Comparison of ENCODE assay signal across 15 cellular contexts in the genomic region with DNA sequence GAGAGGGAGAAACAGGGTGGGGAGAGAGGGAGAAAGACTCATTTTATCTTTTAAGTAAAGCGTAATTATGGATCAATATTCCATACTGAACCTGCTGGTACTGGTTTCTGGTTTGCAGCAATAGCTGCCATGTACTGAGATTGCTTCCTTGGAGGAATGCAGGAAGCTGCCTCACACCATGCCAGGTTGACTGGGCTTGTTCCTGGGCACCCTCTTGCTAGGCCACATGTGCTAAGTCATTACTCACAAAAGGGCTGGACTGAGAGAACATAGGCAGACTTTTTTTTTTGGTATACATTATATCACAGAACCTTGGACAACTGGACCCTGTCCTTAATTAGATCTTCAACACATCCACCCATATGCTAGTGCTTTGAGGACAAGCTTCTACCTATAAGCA.
A peak's percentile ranks its signal among the peaks of the same experiment; 100 is the strongest.
DNase-seq lines count a peak whose midpoint lies in the region; ATAC-seq, FAIRE-seq and TF ChIP-seq lines count a peak whose summit lies in the region.
"Had no signal": no experiment of that assay in that cellular context is flagged by ENCODE, and none has a peak within 500 bp of the region (broad histone marks: within the 10 kb centered on the region; RNA-seq: fewer than 3 reads in every experiment).

No MANE protein-coding gene starts in this region.

- peak; percentile 40 to 69 for DNase-seq in foreskin keratinocyte
- no peak for DNase-seq in NK-92 treated with Interleukin-12 subunit alpha and Interleukin-12 subunit beta, amount 100 ng/mL, for 24 hours (lab: John Stamatoyannopoulos, UW)
- no peak for DNase-seq in NCI-H524 treated with DMSO at 0.1 percent for 48 hours (lab: John Stamatoyannopoulos, UW)
- no peak for DNase-seq in small intestine
- DNase-seq: activated CD4-positive, alpha-beta memory T cell treated with anti-CD3 and anti-CD28 coated beads, Interleukin-2, amount 10 ng/mL, durations not matched to agents 7 days and 5 days; hippocampal formation; mucosa of descending colon; NCI-H446 treated with DMSO at 0.1 percent for 48 hours; sigmoid colon had no signal

- H3K4me1 ChIP-seq in foreskin keratinocyte, result no peaks in the 10 kb centered on the region
- H3K4me1 ChIP-seq in small intestine (ENCODE audit: control insufficient read depth in 2 of 2, insufficient read depth in 1 of 2, low read depth in 1 of 2, low read length in 1 of 2), result no peaks in the 10 kb centered on the region
- H3K4me1 ChIP-seq: sigmoid colon had no signal

- H3K27ac ChIP-seq in foreskin keratinocyte, result no peak overlapping the region
- H3K27ac ChIP-seq in small intestine (ENCODE audit: low read depth in 1 of 2, low read length in 1 of 2), result no peak overlapping the region
- H3K27ac ChIP-seq: C4-2B, sigmoid colon had no signal

- no peaks in the 10 kb centered on the region for H3K9me3 ChIP-seq in small intestine (ENCODE audit: control insufficient read depth, low read depth)
- H3K9me3 ChIP-seq: mucosa of descending colon, sigmoid colon had no signal

- FAIRE-seq in small intestine (lab: Jason Lieb, UNC), result no peak
- FAIRE-seq: urothelium cell line had no signal

- no peak for TF ChIP-seq CTCF in foreskin keratinocyte (conservative IDR thresholded peaks at IDR 0.05)

- WGBS in small intestine, 3 donors, result 67 to 86% (median 68%) methylated on average over 1 of the region's 1 CpG

- H3K36me3 ChIP-seq in small intestine (ENCODE audit: control insufficient read depth in 2 of 2, insufficient read depth in 2 of 2, low read length in 2 of 2), result no peaks in the 10 kb centered on the region
- H3K36me3 ChIP-seq: sigmoid colon had no signal

- no peak overlapping the region for H3K4me3 ChIP-seq in small intestine (ENCODE audit: low read depth in 1 of 2, low read length in 2 of 2)
- H3K4me3 ChIP-seq: mucosa of descending colon, sigmoid colon had no signal

- ATAC-seq in GM18867 (IDR thresholded peaks at IDR 0.05; ENCODE audit: unreplicated experiment) (peak; percentile 28), GM21723 (IDR thresholded peaks at IDR 0.05; ENCODE audit: unreplicated experiment) (peak; percentile 25), HG03432 (IDR thresholded peaks at IDR 0.05; ENCODE audit: unreplicated experiment) (peak; percentile 24), foreskin keratinocyte (peak; percentile 48), HG03565 (IDR thresholded peaks at IDR 0.05; ENCODE audit: unreplicated experiment) (no peak)

- H3K27me3 ChIP-seq in foreskin keratinocyte (no peaks in the 10 kb centered on the region), small intestine (ENCODE audit: control insufficient read depth in 2 of 2, insufficient read depth in 2 of 2, low read length in 2 of 2) (no peaks in the 10 kb centered on the region)
- H3K27me3 ChIP-seq: sigmoid colon had no signal

Comparison
In these comparisons a context has a peak if more than half of its experiments do, and no peak if none do; other contexts are left out.
1. DNase-seq: peak in foreskin keratinocyte (2 of 2); none in NK-92 treated with Interleukin-12 subunit alpha and Interleukin-12 subunit beta, amount 100 ng/mL, for 24 hours (single experiment), NCI-H524 treated with DMSO at 0.1 percent for 48 hours (single experiment) and small intestine (single experiment).